29 cellular contexts compared by ENCODE assay signal in genomic region chr5:61878471-61878870, GRCh38.
"Had no signal": no experiment of that assay in that cellular context is flagged by ENCODE, and none has a peak within 500 bp of the region (broad histone marks: within the 10 kb centered on the region; RNA-seq: fewer than 3 reads in every experiment).

No MANE protein-coding gene starts in this region.

- ATAC-seq: activated CD8-positive, alpha-beta T cell treated with anti-CD3 and anti-CD28 coated beads, Interleukin-2, amount 10 ng/mL, durations not matched to agents 7 days and 5 days; body of pancreas; PC-3; Right ventricle myocardium inferior had no signal

- H3K9ac ChIP-seq: KMS-11 had no signal

- H3K27me3 ChIP-seq: adrenal gland, body of pancreas, Peyer's patch had no signal

- DNase-seq: activated CD4-positive, alpha-beta T cell treated with anti-CD3 and anti-CD28 coated beads, Interleukin-2, amount 50 U/mL, for 48 hours; activated CD8-positive, alpha-beta T cell treated with anti-CD3 and anti-CD28 coated beads, Interleukin-2, amount 10 ng/mL, durations not matched to agents 7 days and 5 days; activated gamma-delta T cell; activated naive CD4-positive, alpha-beta T cell treated with Interleukin-2 at 50 U/mL for 16 hours; activated naive CD8-positive, alpha-beta T cell treated with anti-CD3 and anti-CD28 coated beads, Interleukin-2, amount 10 ng/mL, durations not matched to agents 7 days and 5 days; activated T-cell treated with anti-CD3 and anti-CD28 coated beads, Interleukin-2, amount 50 U/mL, for 24 hours; adrenal gland; body of pancreas; caudate nucleus; NCI-H1105; NCI-H1417 treated with DMSO at 0.1 percent for 48 hours; NCI-H1930; NCI-H2081 treated with DMSO at 0.1 percent for 48 hours; NCI-H226; NCI-H446 treated with DMSO at 0.1 percent for 48 hours; NCI-H524 treated with DMSO at 0.1 percent for 48 hours; NCI-H748 treated with DMSO at 0.1 percent for 48 hours; NK-92 treated with Interleukin-12 subunit alpha and Interleukin-12 subunit beta, amount 100 ng/mL, for 24 hours; PC-3; Peyer's patch; SIG-M5 had no signal

- H3K27me3 Mint-ChIP-seq: activated CD4-positive, alpha-beta T cell treated with anti-CD3 and anti-CD28 coated beads, Interleukin-2, amount 10 ng/mL, durations not matched to agents 24 days and 14 days; activated naive CD4-positive, alpha-beta T cell treated with anti-CD3 and anti-CD28 coated beads, Interleukin-2, amount 50 U/mL, for 24 hours; activated naive CD8-positive, alpha-beta T cell treated with anti-CD3 and anti-CD28 coated beads, Interleukin-2, amount 10 ng/mL, durations not matched to agents 7 days and 5 days; activated T-cell treated with anti-CD3 and anti-CD28 coated beads, Interleukin-2, amount 50 U/mL, for 24 hours had no signal

- H3K4me3 Mint-ChIP-seq: activated CD4-positive, alpha-beta T cell treated with anti-CD3 and anti-CD28 coated beads, Interleukin-2, amount 10 ng/mL, durations not matched to agents 24 days and 14 days; activated CD8-positive, alpha-beta T cell treated with anti-CD3 and anti-CD28 coated beads, Interleukin-2, amount 10 ng/mL, durations not matched to agents 7 days and 5 days; activated naive CD4-positive, alpha-beta T cell treated with anti-CD3 and anti-CD28 coated beads, Interleukin-2, amount 50 U/mL, for 24 hours; activated naive CD8-positive, alpha-beta T cell treated with anti-CD3 and anti-CD28 coated beads, Interleukin-2, amount 10 ng/mL, durations not matched to agents 7 days and 5 days; activated T-cell treated with anti-CD3 and anti-CD28 coated beads, Interleukin-2, amount 50 U/mL, for 24 hours; T-helper 1 cell treated with Interleukin-12 subunit alpha and Interleukin-12 subunit beta and Interleukin-4 antibody, amounts not matched to agents 30 μg/mL and 1 μg/mL, for 36 hours; T-helper 2 cell treated with Interferon-gamma antibody and Interleukin-4, amounts not matched to agents 5 μg/mL and 100 μg/mL, for 36 hours had no signal

- H3K36me3 ChIP-seq: adrenal gland, Peyer's patch had no signal

- H3K36me3 Mint-ChIP-seq: activated naive CD4-positive, alpha-beta T cell treated with anti-CD3 and anti-CD28 coated beads, Interleukin-2, amount 50 U/mL, for 24 hours; activated naive CD8-positive, alpha-beta T cell treated with anti-CD3 and anti-CD28 coated beads, Interleukin-2, amount 10 ng/mL, durations not matched to agents 7 days and 5 days had no signal

- H3K4me1 ChIP-seq: adrenal gland, body of pancreas, Peyer's patch had no signal

- H3K9me3 Mint-ChIP-seq: activated CD4-positive, alpha-beta T cell treated with anti-CD3 and anti-CD28 coated beads, Interleukin-2, amount 10 ng/mL, durations not matched to agents 24 days and 14 days; activated naive CD4-positive, alpha-beta T cell treated with anti-CD3 and anti-CD28 coated beads, Interleukin-2, amount 50 U/mL, for 24 hours; activated naive CD8-positive, alpha-beta T cell treated with anti-CD3 and anti-CD28 coated beads, Interleukin-2, amount 10 ng/mL, durations not matched to agents 7 days and 5 days; activated T-cell treated with anti-CD3 and anti-CD28 coated beads, Interleukin-2, amount 50 U/mL, for 24 hours; activated T-helper 2 cell treated with anti-CD3 and anti-CD28 coated beads, Interferon-gamma antibody, Interleukin-2, Interleukin-4, amounts not matched to agents 10 μg/mL and 5 μg/mL and 100 μg/mL, durations not matched to agents 14 hours and 24 hours and 36 hours; T-helper 1 cell treated with Interleukin-12 subunit alpha and Interleukin-12 subunit beta and Interleukin-4 antibody, amounts not matched to agents 30 μg/mL and 1 μg/mL, for 36 hours; T-helper 2 cell treated with Interferon-gamma antibody and Interleukin-4, amounts not matched to agents 5 μg/mL and 100 μg/mL, for 36 hours had no signal

- H3K4me2 ChIP-seq: KMS-11 had no signal

- H3K27ac ChIP-seq: adrenal gland, body of pancreas, KMS-11, Peyer's patch, RWPE1 had no signal

- H3K4me3 ChIP-seq: adrenal gland, body of pancreas, Peyer's patch had no signal

- H3K27ac Mint-ChIP-seq: activated CD4-positive, alpha-beta T cell treated with anti-CD3 and anti-CD28 coated beads, Interleukin-2, amount 10 ng/mL, durations not matched to agents 24 days and 14 days; activated CD8-positive, alpha-beta T cell treated with anti-CD3 and anti-CD28 coated beads, Interleukin-2, amount 10 ng/mL, durations not matched to agents 7 days and 5 days; activated naive CD4-positive, alpha-beta T cell treated with anti-CD3 and anti-CD28 coated beads, Interleukin-2, amount 50 U/mL, for 24 hours; activated naive CD8-positive, alpha-beta T cell treated with anti-CD3 and anti-CD28 coated beads, Interleukin-2, amount 10 ng/mL, durations not matched to agents 7 days and 5 days; activated T-cell treated with anti-CD3 and anti-CD28 coated beads, Interleukin-2, amount 50 U/mL, for 24 hours; activated T-helper 2 cell treated with anti-CD3 and anti-CD28 coated beads, Interferon-gamma antibody, Interleukin-2, Interleukin-4, amounts not matched to agents 10 μg/mL and 5 μg/mL and 100 μg/mL, durations not matched to agents 14 hours and 24 hours and 36 hours; T-helper 1 cell treated with Interleukin-12 subunit alpha and Interleukin-12 subunit beta and Interleukin-4 antibody, amounts not matched to agents 30 μg/mL and 1 μg/mL, for 36 hours; T-helper 2 cell treated with Interferon-gamma antibody and Interleukin-4, amounts not matched to agents 5 μg/mL and 100 μg/mL, for 36 hours had no signal

- H3K9me3 ChIP-seq: adrenal gland, body of pancreas, Peyer's patch had no signal

- H3K4me1 Mint-ChIP-seq: activated CD4-positive, alpha-beta T cell treated with anti-CD3 and anti-CD28 coated beads, Interleukin-2, amount 10 ng/mL, durations not matched to agents 24 days and 14 days; activated naive CD4-positive, alpha-beta T cell treated with anti-CD3 and anti-CD28 coated beads, Interleukin-2, amount 50 U/mL, for 24 hours; activated naive CD8-positive, alpha-beta T cell treated with anti-CD3 and anti-CD28 coated beads, Interleukin-2, amount 10 ng/mL, durations not matched to agents 7 days and 5 days had no signal
